1 cellular context compared by ENCODE assay signal in the genomic region with DNA sequence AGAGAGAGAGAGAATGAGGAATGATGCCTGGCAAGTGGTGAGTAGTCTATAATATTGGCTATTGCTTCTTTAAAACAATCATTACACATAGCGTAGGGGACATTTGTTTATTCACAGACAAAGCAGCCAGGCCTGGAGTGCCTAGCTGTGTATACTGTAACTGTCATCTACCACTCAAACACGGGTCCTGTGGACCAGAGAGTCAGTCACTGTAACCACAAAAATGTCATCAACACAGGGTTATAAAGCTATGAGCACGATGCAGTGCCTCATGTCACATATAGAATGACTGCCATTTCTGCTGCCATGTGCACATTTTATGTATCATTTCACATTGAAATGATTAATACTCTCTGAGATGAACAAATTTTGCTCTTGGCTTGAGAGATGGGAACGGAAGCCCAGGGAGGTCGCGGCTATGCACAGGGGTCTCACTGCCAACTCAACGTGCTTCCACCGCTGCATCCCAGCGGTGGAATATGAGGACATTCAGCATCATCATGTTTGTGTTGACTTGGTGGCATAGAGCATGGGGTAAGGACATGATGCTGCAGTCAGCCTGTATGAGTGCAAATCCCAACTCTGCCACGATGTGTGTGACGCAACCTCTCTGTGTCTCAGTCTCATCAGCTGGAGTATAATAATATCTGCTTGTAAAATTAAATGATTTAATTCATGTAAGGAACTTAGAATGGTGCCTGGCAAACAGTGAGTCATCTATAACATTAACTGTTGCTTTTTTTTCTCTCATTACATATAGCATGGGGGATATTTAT.
TF ChIP-seq lines count a peak whose summit lies in the region.

No MANE protein-coding gene starts in this region.

TF ChIP-seq in GM23338, 12 proteins besides CTCF, POLR2A, EP300 and RAD21 (continued from another document):
- TF ChIP-seq, protein P1, sequence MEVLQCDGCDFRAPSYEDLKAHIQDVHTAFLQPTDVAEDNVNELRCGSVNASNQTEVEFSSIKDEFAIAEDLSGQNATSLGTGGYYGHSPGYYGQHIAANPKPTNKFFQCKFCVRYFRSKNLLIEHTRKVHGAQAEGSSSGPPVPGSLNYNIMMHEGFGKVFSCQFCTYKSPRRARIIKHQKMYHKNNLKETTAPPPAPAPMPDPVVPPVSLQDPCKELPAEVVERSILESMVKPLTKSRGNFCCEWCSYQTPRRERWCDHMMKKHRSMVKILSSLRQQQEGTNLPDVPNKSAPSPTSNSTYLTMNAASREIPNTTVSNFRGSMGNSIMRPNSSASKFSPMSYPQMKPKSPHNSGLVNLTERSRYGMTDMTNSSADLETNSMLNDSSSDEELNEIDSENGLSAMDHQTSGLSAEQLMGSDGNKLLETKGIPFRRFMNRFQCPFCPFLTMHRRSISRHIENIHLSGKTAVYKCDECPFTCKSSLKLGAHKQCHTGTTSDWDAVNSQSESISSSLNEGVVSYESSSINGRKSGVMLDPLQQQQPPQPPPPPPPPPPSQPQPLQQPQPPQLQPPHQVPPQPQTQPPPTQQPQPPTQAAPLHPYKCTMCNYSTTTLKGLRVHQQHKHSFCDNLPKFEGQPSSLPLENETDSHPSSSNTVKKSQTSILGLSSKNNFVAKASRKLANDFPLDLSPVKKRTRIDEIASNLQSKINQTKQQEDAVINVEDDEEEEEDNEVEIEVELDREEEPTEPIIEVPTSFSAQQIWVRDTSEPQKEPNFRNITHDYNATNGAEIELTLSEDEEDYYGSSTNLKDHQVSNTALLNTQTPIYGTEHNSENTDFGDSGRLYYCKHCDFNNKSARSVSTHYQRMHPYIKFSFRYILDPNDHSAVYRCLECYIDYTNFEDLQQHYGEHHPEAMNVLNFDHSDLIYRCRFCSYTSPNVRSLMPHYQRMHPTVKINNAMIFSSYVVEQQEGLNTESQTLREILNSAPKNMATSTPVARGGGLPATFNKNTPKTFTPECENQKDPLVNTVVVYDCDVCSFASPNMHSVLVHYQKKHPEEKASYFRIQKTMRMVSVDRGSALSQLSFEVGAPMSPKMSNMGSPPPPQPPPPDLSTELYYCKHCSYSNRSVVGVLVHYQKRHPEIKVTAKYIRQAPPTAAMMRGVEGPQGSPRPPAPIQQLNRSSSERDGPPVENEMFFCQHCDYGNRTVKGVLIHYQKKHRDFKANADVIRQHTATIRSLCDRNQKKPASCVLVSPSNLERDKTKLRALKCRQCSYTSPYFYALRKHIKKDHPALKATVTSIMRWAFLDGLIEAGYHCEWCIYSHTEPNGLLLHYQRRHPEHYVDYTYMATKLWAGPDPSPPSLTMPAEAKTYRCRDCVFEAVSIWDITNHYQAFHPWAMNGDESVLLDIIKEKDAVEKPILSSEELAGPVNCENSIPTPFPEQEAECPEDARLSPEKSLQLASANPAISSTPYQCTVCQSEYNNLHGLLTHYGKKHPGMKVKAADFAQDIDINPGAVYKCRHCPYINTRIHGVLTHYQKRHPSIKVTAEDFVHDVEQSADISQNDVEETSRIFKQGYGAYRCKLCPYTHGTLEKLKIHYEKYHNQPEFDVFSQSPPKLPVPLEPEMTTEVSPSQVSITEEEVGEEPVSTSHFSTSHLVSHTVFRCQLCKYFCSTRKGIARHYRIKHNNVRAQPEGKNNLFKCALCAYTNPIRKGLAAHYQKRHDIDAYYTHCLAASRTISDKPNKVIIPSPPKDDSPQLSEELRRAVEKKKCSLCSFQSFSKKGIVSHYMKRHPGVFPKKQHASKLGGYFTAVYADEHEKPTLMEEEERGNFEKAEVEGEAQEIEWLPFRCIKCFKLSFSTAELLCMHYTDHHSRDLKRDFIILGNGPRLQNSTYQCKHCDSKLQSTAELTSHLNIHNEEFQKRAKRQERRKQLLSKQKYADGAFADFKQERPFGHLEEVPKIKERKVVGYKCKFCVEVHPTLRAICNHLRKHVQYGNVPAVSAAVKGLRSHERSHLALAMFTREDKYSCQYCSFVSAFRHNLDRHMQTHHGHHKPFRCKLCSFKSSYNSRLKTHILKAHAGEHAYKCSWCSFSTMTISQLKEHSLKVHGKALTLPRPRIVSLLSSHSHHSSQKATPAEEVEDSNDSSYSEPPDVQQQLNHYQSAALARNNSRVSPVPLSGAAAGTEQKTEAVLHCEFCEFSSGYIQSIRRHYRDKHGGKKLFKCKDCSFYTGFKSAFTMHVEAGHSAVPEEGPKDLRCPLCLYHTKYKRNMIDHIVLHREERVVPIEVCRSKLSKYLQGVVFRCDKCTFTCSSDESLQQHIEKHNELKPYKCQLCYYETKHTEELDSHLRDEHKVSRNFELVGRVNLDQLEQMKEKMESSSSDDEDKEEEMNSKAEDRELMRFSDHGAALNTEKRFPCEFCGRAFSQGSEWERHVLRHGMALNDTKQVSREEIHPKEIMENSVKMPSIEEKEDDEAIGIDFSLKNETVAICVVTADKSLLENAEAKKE (CRISPR knock-in tag; IDR thresholded peaks at IDR 0.05), result no peak
- TF ChIP-seq, protein P2, sequence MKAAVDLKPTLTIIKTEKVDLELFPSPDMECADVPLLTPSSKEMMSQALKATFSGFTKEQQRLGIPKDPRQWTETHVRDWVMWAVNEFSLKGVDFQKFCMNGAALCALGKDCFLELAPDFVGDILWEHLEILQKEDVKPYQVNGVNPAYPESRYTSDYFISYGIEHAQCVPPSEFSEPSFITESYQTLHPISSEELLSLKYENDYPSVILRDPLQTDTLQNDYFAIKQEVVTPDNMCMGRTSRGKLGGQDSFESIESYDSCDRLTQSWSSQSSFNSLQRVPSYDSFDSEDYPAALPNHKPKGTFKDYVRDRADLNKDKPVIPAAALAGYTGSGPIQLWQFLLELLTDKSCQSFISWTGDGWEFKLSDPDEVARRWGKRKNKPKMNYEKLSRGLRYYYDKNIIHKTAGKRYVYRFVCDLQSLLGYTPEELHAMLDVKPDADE (IDR thresholded peaks at IDR 0.05), result no peak
- no peak for TF ChIP-seq ZNF114 (CRISPR knock-in tag; IDR thresholded peaks at IDR 0.05)
- no peak for TF ChIP-seq JUNB (IDR thresholded peaks at IDR 0.05; ENCODE audit: unreplicated experiment)
- TF ChIP-seq, protein P3, sequence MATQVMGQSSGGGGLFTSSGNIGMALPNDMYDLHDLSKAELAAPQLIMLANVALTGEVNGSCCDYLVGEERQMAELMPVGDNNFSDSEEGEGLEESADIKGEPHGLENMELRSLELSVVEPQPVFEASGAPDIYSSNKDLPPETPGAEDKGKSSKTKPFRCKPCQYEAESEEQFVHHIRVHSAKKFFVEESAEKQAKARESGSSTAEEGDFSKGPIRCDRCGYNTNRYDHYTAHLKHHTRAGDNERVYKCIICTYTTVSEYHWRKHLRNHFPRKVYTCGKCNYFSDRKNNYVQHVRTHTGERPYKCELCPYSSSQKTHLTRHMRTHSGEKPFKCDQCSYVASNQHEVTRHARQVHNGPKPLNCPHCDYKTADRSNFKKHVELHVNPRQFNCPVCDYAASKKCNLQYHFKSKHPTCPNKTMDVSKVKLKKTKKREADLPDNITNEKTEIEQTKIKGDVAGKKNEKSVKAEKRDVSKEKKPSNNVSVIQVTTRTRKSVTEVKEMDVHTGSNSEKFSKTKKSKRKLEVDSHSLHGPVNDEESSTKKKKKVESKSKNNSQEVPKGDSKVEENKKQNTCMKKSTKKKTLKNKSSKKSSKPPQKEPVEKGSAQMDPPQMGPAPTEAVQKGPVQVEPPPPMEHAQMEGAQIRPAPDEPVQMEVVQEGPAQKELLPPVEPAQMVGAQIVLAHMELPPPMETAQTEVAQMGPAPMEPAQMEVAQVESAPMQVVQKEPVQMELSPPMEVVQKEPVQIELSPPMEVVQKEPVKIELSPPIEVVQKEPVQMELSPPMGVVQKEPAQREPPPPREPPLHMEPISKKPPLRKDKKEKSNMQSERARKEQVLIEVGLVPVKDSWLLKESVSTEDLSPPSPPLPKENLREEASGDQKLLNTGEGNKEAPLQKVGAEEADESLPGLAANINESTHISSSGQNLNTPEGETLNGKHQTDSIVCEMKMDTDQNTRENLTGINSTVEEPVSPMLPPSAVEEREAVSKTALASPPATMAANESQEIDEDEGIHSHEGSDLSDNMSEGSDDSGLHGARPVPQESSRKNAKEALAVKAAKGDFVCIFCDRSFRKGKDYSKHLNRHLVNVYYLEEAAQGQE (IDR thresholded peaks at IDR 0.05; ENCODE audit: unreplicated experiment), result no peak
- TF ChIP-seq STAT1 (IDR thresholded peaks at IDR 0.05; ENCODE audit: unreplicated experiment), result no peak
- TF ChIP-seq POLR2AphosphoS5 (IDR thresholded peaks at IDR 0.05; ENCODE audit: low read depth), result no peak
- TF ChIP-seq CREB1 (CRISPR knock-in tag; IDR thresholded peaks at IDR 0.05; ENCODE audit: low read depth), result no peak
- no peak for TF ChIP-seq EZH2 (IDR thresholded peaks at IDR 0.05; ENCODE audit: low read depth, unreplicated experiment)
- no peak for TF ChIP-seq EZH2phosphoT487 (IDR thresholded peaks at IDR 0.05; ENCODE audit: unreplicated experiment)
